25 cellular contexts compared by ENCODE assay signal in the genomic region with DNA sequence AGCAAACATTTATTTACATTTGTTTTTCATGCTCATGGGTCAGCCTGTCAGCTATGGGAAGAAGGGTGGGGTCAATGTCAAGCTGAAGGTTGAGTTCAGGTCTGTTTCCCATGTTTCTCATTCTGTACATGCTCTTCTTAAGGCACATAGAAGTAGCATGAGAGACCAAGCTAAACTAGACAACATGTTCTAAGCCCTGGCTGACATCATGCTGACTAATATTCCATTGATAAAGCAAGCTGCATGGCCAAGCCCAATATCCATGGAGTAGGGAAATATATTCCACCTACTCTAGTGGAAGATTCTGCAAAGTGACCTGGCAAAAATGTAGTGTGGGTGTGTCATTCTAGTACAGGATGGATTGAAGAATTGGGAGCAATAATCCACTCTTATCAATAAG. TPM values are rescaled to one million over a fixed set of nuclear protein-coding genes. Genes with fewer than 3 reads are reported as not detected.
DNase-seq lines count a peak whose midpoint lies in the region; FAIRE-seq and TF ChIP-seq lines count a peak whose summit lies in the region.
"Had no signal": no experiment of that assay in that cellular context is flagged by ENCODE, and none has a peak within 500 bp of the region (broad histone marks: within the 10 kb centered on the region; RNA-seq: fewer than 3 reads in every experiment).

No MANE protein-coding gene starts in this region.

- no peak overlapping the region for H2AFZ ChIP-seq in OCI-LY7 (ENCODE audit: low read length)

- peaks cover 9% of the 10 kb centered on the region for H3K9me3 Mint-ChIP-seq in Caco-2 (ENCODE audit: unreplicated experiment)
- H3K9me3 Mint-ChIP-seq in T-helper 2 cell treated with Interferon-gamma antibody and Interleukin-4, amounts not matched to agents 5 μg/mL and 100 μg/mL, for 36 hours = peaks cover 19% of the 10 kb centered on the region
- H3K9me3 Mint-ChIP-seq: CD4-positive, alpha-beta T cell had no signal

- peak overlapping the region; percentile 54; the same call in 1 of the 2 replicates for H3K4me2 ChIP-seq in OCI-LY7 (ENCODE audit: low read length)

- H3K9me3 ChIP-seq in Caco-2 (no peaks in the 10 kb centered on the region), OCI-LY7 (ENCODE audit: low read length) (peaks cover 22% of the 10 kb centered on the region; the same call in 1 of the 2 replicates)
- no peaks in the 10 kb centered on the region for H3K9me3 ChIP-seq in effector memory CD4-positive, alpha-beta T cell (ENCODE audit: control insufficient read depth, low read length)
- H3K9me3 ChIP-seq: SJSA1 had no signal

- H3K36me3 ChIP-seq in Caco-2 (ENCODE audit: control insufficient read depth, insufficient read depth, low read length) (no peaks in the 10 kb centered on the region), OCI-LY7 (ENCODE audit: insufficient read depth, low read length) (peaks cover 7% of the 10 kb centered on the region; the same call in 1 of the 2 replicates)
- H3K36me3 ChIP-seq in effector memory CD4-positive, alpha-beta T cell (ENCODE audit: control insufficient read depth, insufficient read depth, low read length) = peaks cover 6% of the 10 kb centered on the region
- H3K36me3 ChIP-seq: BLaER1, SJSA1 had no signal

- CTCF ChIA-PET in Caco-2 (lab: Charles Lee) = interaction anchor here (0.7 to 0.8 kb wide), 2 partner anchors 9 to 41 kb away, joined by 3 read pairs; no protein-coding TSS in a partner anchor
- CTCF ChIA-PET in OCI-LY7 (lab: Charles Lee; ENCODE audit: unreplicated experiment) = interaction anchor here (0.7 to 0.9 kb wide), 2 partner anchors 9 to 13 kb away, joined by 3 read pairs; no protein-coding TSS in a partner anchor

- FAIRE-seq in GM19239 (lab: Jason Lieb, UNC) = peak; percentile 31
- FAIRE-seq: A204.1, GM12892, GM18507 had no signal

- H3K4me3 Mint-ChIP-seq in Caco-2 (ENCODE audit: unreplicated experiment) = no peak overlapping the region
- no peak overlapping the region for H3K4me3 Mint-ChIP-seq in T-helper 2 cell treated with Interferon-gamma antibody and Interleukin-4, amounts not matched to agents 5 μg/mL and 100 μg/mL, for 36 hours
- H3K4me3 Mint-ChIP-seq: CD4-positive, alpha-beta T cell; T-cell had no signal

- peaks cover 33% of the 10 kb centered on the region for H3K36me3 Mint-ChIP-seq in Caco-2 (ENCODE audit: insufficient read depth, unreplicated experiment)
- H3K36me3 Mint-ChIP-seq in T-helper 2 cell treated with Interferon-gamma antibody and Interleukin-4, amounts not matched to agents 5 μg/mL and 100 μg/mL, for 36 hours (ENCODE audit: low read depth) = peaks cover 43% of the 10 kb centered on the region

- BruUV-seq in Caco-2 (replicated peaks; lab: Mats Ljungman, UMichigan) (no TSS peak), OCI-LY7 (replicated peaks; lab: Mats Ljungman, UMichigan) (no TSS peak)

- H3K4me1 Mint-ChIP-seq in Caco-2 (ENCODE audit: low read depth, unreplicated experiment) = peaks cover 6% of the 10 kb centered on the region
- peaks cover 4% of the 10 kb centered on the region for H3K4me1 Mint-ChIP-seq in T-helper 2 cell treated with Interferon-gamma antibody and Interleukin-4, amounts not matched to agents 5 μg/mL and 100 μg/mL, for 36 hours (ENCODE audit: low read depth)

- H3K27me3 Mint-ChIP-seq in Caco-2 (ENCODE audit: insufficient read depth, unreplicated experiment) = no peaks in the 10 kb centered on the region
- no peaks in the 10 kb centered on the region for H3K27me3 Mint-ChIP-seq in T-helper 2 cell treated with Interferon-gamma antibody and Interleukin-4, amounts not matched to agents 5 μg/mL and 100 μg/mL, for 36 hours (ENCODE audit: low read depth)
- H3K27me3 Mint-ChIP-seq: CD4-positive, alpha-beta T cell; T-cell had no signal

- TF ChIP-seq CTCF in Caco-2 (IDR thresholded peaks at IDR 0.05; ENCODE audit: insufficient read depth in 1 of 2, low read depth in 1 of 2, low read length in 1 of 2, severe bottlenecking in 1 of 2, unreplicated experiment in 1 of 2) = no peak
- TF ChIP-seq CTCF in OCI-LY7 (conservative IDR thresholded peaks at IDR 0.05; ENCODE audit: low read length) = no peak
- TF ChIP-seq CTCF in fibroblast of mammary gland (conservative IDR thresholded peaks at IDR 0.05; ENCODE audit: control insufficient read depth, insufficient read depth, low read depth, low read length) = no peak
- no peak for TF ChIP-seq CTCF in GM13976 (IDR thresholded peaks at IDR 0.05; ENCODE audit: borderline replicate concordance, control extremely low read depth, extremely low read depth, insufficient read depth, missing control alignments)

- H4K20me1 ChIP-seq in OCI-LY7 (ENCODE audit: insufficient read depth, low read length) = no peaks in the 10 kb centered on the region
- H4K20me1 ChIP-seq: BLaER1 had no signal

- POLR2A ChIA-PET in Caco-2 (lab: Charles Lee) = no interaction called here
- POLR2A ChIA-PET in OCI-LY7 (lab: Charles Lee) = interaction anchor here (0.6 to 2.7 kb wide), 10 partner anchors 9 to 1750 kb away, joined by 3 to 20 read pairs (median 9); no protein-coding TSS in a partner anchor

- H3K27ac ChIP-seq in OCI-LY7 (ENCODE audit: low read depth, low read length, poor library complexity, severe bottlenecking) = peak overlapping the region; percentile 73
- H3K27ac ChIP-seq in effector memory CD4-positive, alpha-beta T cell (ENCODE audit: insufficient read depth, low read length, poor library complexity, severe bottlenecking) = no peak overlapping the region
- H3K27ac ChIP-seq: BLaER1, SJSA1 had no signal

- peak overlapping the region; percentile 71 for H3K27ac Mint-ChIP-seq in Caco-2 (ENCODE audit: unreplicated experiment)
- no peak overlapping the region for H3K27ac Mint-ChIP-seq in T-helper 2 cell treated with Interferon-gamma antibody and Interleukin-4, amounts not matched to agents 5 μg/mL and 100 μg/mL, for 36 hours
- H3K27ac Mint-ChIP-seq: CD4-positive, alpha-beta T cell; T-cell had no signal

- in situ Hi-C loops in GM13976 (cut with MboI; ENCODE audit: low sequenced_read_pairs, unreplicated experiment) = no loop called here

- no peak overlapping the region for H3K4me3 ChIP-seq in Caco-2 (ENCODE audit: low read depth, low read length)
- H3K4me3 ChIP-seq in OCI-LY7 (ENCODE audit: low read depth, low read length, poor library complexity, severe bottlenecking) = no peak overlapping the region
- H3K4me3 ChIP-seq in fibroblast of mammary gland (ENCODE audit: control insufficient read depth, low read depth, low read length) = no peak overlapping the region
- no peak overlapping the region for H3K4me3 ChIP-seq in effector memory CD4-positive, alpha-beta T cell (ENCODE audit: insufficient read depth, low read depth, low read length, poor library complexity, severe bottlenecking)
- H3K4me3 ChIP-seq: BLaER1, SJSA1 had no signal

- H3K4me1 ChIP-seq in Caco-2 = no peaks in the 10 kb centered on the region
- peaks cover 17% of the 10 kb centered on the region for H3K4me1 ChIP-seq in OCI-LY7 (ENCODE audit: insufficient read depth, low read length, poor library complexity, severe bottlenecking)
- no peaks in the 10 kb centered on the region for H3K4me1 ChIP-seq in effector memory CD4-positive, alpha-beta T cell (ENCODE audit: control insufficient read depth, insufficient read depth, low read length, poor library complexity, severe bottlenecking)
- H3K4me1 ChIP-seq: SJSA1 had no signal

- no peaks in the 10 kb centered on the region for H3K27me3 ChIP-seq in Caco-2 (replicated peaks; ENCODE audit: control insufficient read depth, insufficient read depth, low read length)
- H3K27me3 ChIP-seq in effector memory CD4-positive, alpha-beta T cell (replicated peaks; ENCODE audit: control insufficient read depth, insufficient read depth, low read length, poor library complexity, severe bottlenecking) = no peaks in the 10 kb centered on the region
- H3K27me3 ChIP-seq: BLaER1, SJSA1 had no signal

- no peaks in the 10 kb centered on the region for H3K9me2 ChIP-seq in OCI-LY7 (ENCODE audit: insufficient read depth, low read length)

- intact Hi-C loops in Caco-2 (cut with micrococcal nuclease; ENCODE audit: unreplicated experiment) (no loop called here), OCI-LY7 (cut with micrococcal nuclease; ENCODE audit: unreplicated experiment) (no loop called here)

- no peaks in the 10 kb centered on the region for H3K79me2 ChIP-seq in OCI-LY7 (ENCODE audit: insufficient read depth, low read depth, low read length)

- DNase-seq in Caco-2 (no peak), GM19239 (ENCODE audit: insufficient read length, low spot score) (no peak), OCI-LY7 (ENCODE audit: low spot score) (no peak), fibroblast of mammary gland (ENCODE audit: low read depth) (peak; percentile 53), ecto neural progenitor cell (ENCODE audit: low spot score) (no peak), GM13976 (ENCODE audit: low spot score) (no peak)
- DNase-seq in T-helper 2 cell treated with Interferon-gamma antibody and Interleukin-4, amounts not matched to agents 5 μg/mL and 100 μg/mL, for 36 hours (ENCODE audit: low spot score) = no peak
- no peak for DNase-seq in effector memory CD4-positive, alpha-beta T cell
- DNase-seq: CD4-positive, alpha-beta T cell; EL; GDM1; GOT3; NCI-H2029; NCI-H446; NCI-H524 treated with DMSO at 0.1 percent for 48 hours; NCI-H774; NK-92 treated with Interleukin-12 subunit alpha and Interleukin-12 subunit beta, amount 100 ng/mL, for 24 hours; Right ventricle myocardium superior; RPMI8226; T-cell had no signal

RNA-seq across cellular contexts. Expression of a gene that starts 44.1 kb away (rescaled TPM):
- total RNA-seq in Caco-2 (2022) (41.3 and 47.7 TPM in 2 replicates), OCI-LY7 (2022) (8.0 and 9.1 TPM in 2 replicates)
- total RNA-seq in OCI-LY7 (2014; rRNA removed; shearing (Covaris generic)) = 3.6 and 4.5 TPM in 2 replicates
